ENCODE assay signal across 18 cellular contexts in genomic region chr16:85950519-85950918, GRCh38.
DNase-seq lines count a peak whose midpoint lies in the region; ATAC-seq and TF ChIP-seq lines count a peak whose summit lies in the region.
"Had no signal": no experiment of that assay in that cellular context is flagged by ENCODE, and none has a peak within 500 bp of the region (broad histone marks: within the 10 kb centered on the region; RNA-seq: fewer than 3 reads in every experiment).

No MANE protein-coding gene starts in this region.

- no peaks in the 10 kb centered on the region for H3K4me1 ChIP-seq in HEK293 (ENCODE audit: control insufficient read depth, insufficient read depth, low read length)
- H3K4me1 ChIP-seq: HAP-1 had no signal

- no peaks in the 10 kb centered on the region for H3K36me3 Mint-ChIP-seq in activated naive CD4-positive, alpha-beta T cell treated with anti-CD3 and anti-CD28 coated beads, Interleukin-2, amount 50 U/mL, for 24 hours
- H3K36me3 Mint-ChIP-seq in memory B cell = no peaks in the 10 kb centered on the region

- no peaks in the 10 kb centered on the region for H3K27me3 Mint-ChIP-seq in activated naive CD4-positive, alpha-beta T cell treated with anti-CD3 and anti-CD28 coated beads, Interleukin-2, amount 50 U/mL, for 24 hours
- no peaks in the 10 kb centered on the region for H3K27me3 Mint-ChIP-seq in memory B cell

- ATAC-seq in memory B cell (ENCODE audit: low read depth) = no peak
- ATAC-seq in activated CD4-positive, CD25-positive, alpha-beta regulatory T cell treated with anti-CD3 and anti-CD28 coated beads, Interleukin-2, amount 50 U/mL, for 24 hours = no peak
- no peak for ATAC-seq in HG02840 (IDR thresholded peaks at IDR 0.05; ENCODE audit: low FRiP score, unreplicated experiment)
- ATAC-seq: GM12878 had no signal

- TF ChIP-seq CTCF in HEK293 (tag by site-specific recombination; IDR thresholded peaks at IDR 0.05) = no peak

- DNase-seq in activated naive CD4-positive, alpha-beta T cell treated with anti-CD3 and anti-CD28 coated beads, Interleukin-2, amount 50 U/mL, for 16 hours = no peak
- DNase-seq in memory B cell (ENCODE audit: low spot score in 2 of 2) = no peak
- no peak for DNase-seq in NCI-H2227 (lab: John Stamatoyannopoulos, UW; ENCODE audit: unreplicated experiment)
- DNase-seq in KG1 (lab: John Stamatoyannopoulos, UW) = no peak
- DNase-seq: C1 segment of cervical spinal cord; Calu3; CD4-positive, alpha-beta T cell; DMS 273 treated with DMSO at 0.1 percent for 48 hours; GOT3; HFFc6; KBM-7 had no signal

- no peaks in the 10 kb centered on the region for H3K9me3 ChIP-seq in HEK293 (ENCODE audit: control insufficient read depth, insufficient read depth, low read depth, low read length)
- H3K9me3 ChIP-seq: HAP-1 had no signal

- H3K27ac Mint-ChIP-seq in activated naive CD4-positive, alpha-beta T cell treated with anti-CD3 and anti-CD28 coated beads, Interleukin-2, amount 50 U/mL, for 24 hours = peak overlapping the region; percentile 51
- H3K27ac Mint-ChIP-seq in memory B cell = peak overlapping the region; percentile 77
- H3K27ac Mint-ChIP-seq: CD4-positive, alpha-beta T cell; HFFc6 had no signal

- H3K4me3 ChIP-seq in HEK293 (ENCODE audit: low read depth, low read length) = no peak overlapping the region
- H3K4me3 ChIP-seq: GM12878, HAP-1 had no signal

- no peaks in the 10 kb centered on the region for H3K9me3 Mint-ChIP-seq in activated naive CD4-positive, alpha-beta T cell treated with anti-CD3 and anti-CD28 coated beads, Interleukin-2, amount 50 U/mL, for 24 hours
- no peaks in the 10 kb centered on the region for H3K9me3 Mint-ChIP-seq in memory B cell
- H3K9me3 Mint-ChIP-seq: CD4-positive, alpha-beta T cell; HFFc6 had no signal

- H3K36me3 ChIP-seq in HEK293 (ENCODE audit: control insufficient read depth in 2 of 2, insufficient read depth in 1 of 2, low read length in 2 of 2) = no peaks in the 10 kb centered on the region
- H3K36me3 ChIP-seq: HAP-1 had no signal

- no peak overlapping the region for H3K4me3 Mint-ChIP-seq in activated naive CD4-positive, alpha-beta T cell treated with anti-CD3 and anti-CD28 coated beads, Interleukin-2, amount 50 U/mL, for 24 hours
- H3K4me3 Mint-ChIP-seq in memory B cell = no peak overlapping the region
- H3K4me3 Mint-ChIP-seq: CD4-positive, alpha-beta T cell; HFFc6 had no signal

- CTCF ChIA-PET in HEK293 (lab: Yijun Ruan, JAX) = interaction anchor here (0.7 to 1.2 kb wide), 3 partner anchors 96 to 130 kb away, joined by 3 to 5 read pairs (median 3); no protein-coding TSS in a partner anchor

- no peak overlapping the region for H3K27ac ChIP-seq in HEK293 (ENCODE audit: extremely low read depth, low read depth, low read length)
- H3K27ac ChIP-seq: 22Rv1 had no signal

- peaks cover 52% of the 10 kb centered on the region for H3K4me1 Mint-ChIP-seq in activated naive CD4-positive, alpha-beta T cell treated with anti-CD3 and anti-CD28 coated beads, Interleukin-2, amount 50 U/mL, for 24 hours
- peaks cover 41% of the 10 kb centered on the region for H3K4me1 Mint-ChIP-seq in memory B cell

- POLR2A ChIA-PET in HEK293 (lab: Yijun Ruan, JAX) = no interaction called here

TF ChIP-seq in HEK293, 187 proteins besides CTCF, POLR2A, EP300 and RAD21:
- TF ChIP-seq ZNF768 (tag by site-specific recombination; IDR thresholded peaks at IDR 0.05) (no peak), ZNF239 (tag by site-specific recombination; IDR thresholded peaks at IDR 0.05) (peak; percentile 99)
